In the genomic region with DNA sequence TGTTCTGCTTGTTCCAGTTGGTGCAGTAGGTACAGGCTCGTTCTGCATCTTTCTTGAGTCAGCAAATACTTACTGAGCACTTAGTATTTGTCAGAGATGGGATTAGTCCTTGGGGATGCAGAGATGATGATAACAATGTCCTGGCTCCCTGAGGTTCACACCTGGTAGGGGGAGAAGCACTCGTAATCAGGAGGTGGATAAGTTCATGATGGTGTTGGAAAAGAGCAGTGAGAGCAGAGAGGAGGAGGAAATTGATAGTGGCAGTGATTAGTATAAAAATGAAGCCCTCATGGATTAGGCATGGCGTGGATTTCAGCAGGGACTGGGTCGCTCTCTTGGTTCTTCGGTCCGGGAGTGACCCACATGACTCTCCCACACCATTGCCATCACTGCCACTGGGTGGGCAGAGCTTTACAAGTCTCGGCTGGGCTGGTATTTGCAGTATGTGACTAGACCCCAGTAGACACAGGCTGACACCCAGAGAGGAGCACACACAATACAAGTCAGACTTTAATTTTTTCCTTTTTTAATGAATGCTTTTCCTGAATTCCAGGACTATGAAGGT, we compare ENCODE assay signal across 13 cellular contexts. TPM values are rescaled to one million over a fixed set of nuclear protein-coding genes. Genes with fewer than 3 reads are reported as not detected.
DNase-seq lines count a peak whose midpoint lies in the region; ATAC-seq and TF ChIP-seq lines count a peak whose summit lies in the region.
"Had no signal": no experiment of that assay in that cellular context is flagged by ENCODE, and none has a peak within 500 bp of the region (broad histone marks: within the 10 kb centered on the region; RNA-seq: fewer than 3 reads in every experiment).

No MANE protein-coding gene starts in this region.

- no peak overlapping the region for H3K27ac ChIP-seq in SK-N-SH (ENCODE audit: low read depth in 2 of 2, low read length in 1 of 2)
- no peak overlapping the region for H3K27ac ChIP-seq in CD4-positive, CD25-positive, alpha-beta regulatory T cell (ENCODE audit: insufficient read depth, low read length, poor library complexity, severe bottlenecking)
- H3K27ac ChIP-seq in angular gyrus (ENCODE audit: low read depth, low read length): peak overlapping the region; percentile 85
- H3K27ac ChIP-seq in adrenal gland: no peak overlapping the region
- H3K27ac ChIP-seq in foreskin keratinocyte: no peak overlapping the region
- H3K27ac ChIP-seq: gastroesophageal sphincter had no signal

- no peaks in the 10 kb centered on the region for H3F3A ChIP-seq in SK-N-SH (replicated peaks; ENCODE audit: insufficient read depth)

- peaks cover 80% of the 10 kb centered on the region for H3K27me3 Mint-ChIP-seq in CD4-positive, CD25-positive, alpha-beta regulatory T cell
- H3K27me3 Mint-ChIP-seq in nephron (ENCODE audit: low read depth): peaks cover 92% of the 10 kb centered on the region

- no peaks in the 10 kb centered on the region for H4K20me1 ChIP-seq in SK-N-SH (ENCODE audit: insufficient read depth)

- H3K9me3 ChIP-seq in SK-N-SH (no peaks in the 10 kb centered on the region), adrenal gland (replicated peaks in 1 of 3) (no peaks in the 10 kb centered on the region)
- no peaks in the 10 kb centered on the region for H3K9me3 ChIP-seq in CD4-positive, CD25-positive, alpha-beta regulatory T cell (ENCODE audit: control insufficient read depth in 2 of 2, low read length in 2 of 2)
- H3K9me3 ChIP-seq: gastroesophageal sphincter had no signal

- TF ChIP-seq CTCF in SK-N-SH (IDR thresholded peaks at IDR 0.05): no peak
- TF ChIP-seq CTCF in nephron (IDR thresholded peaks at IDR 0.05; ENCODE audit: unreplicated experiment in 3 of 3): no peak
- TF ChIP-seq CTCF in adrenal gland (IDR thresholded peaks at IDR 0.05): no peak
- no peak for TF ChIP-seq CTCF in foreskin keratinocyte (conservative IDR thresholded peaks at IDR 0.05)

- ATAC-seq in SK-N-SH treated with all-trans-retinoic acid at 6 μM for 48 hours: no peak
- ATAC-seq in CD4-positive, CD25-positive, alpha-beta regulatory T cell (ENCODE audit: low read depth in 2 of 2): no peak
- no peak for ATAC-seq in HG02623 (IDR thresholded peaks at IDR 0.05; ENCODE audit: unreplicated experiment)
- no peak for ATAC-seq in foreskin keratinocyte
- ATAC-seq: gastroesophageal sphincter, Right ventricle myocardium inferior had no signal

- H3K27ac Mint-ChIP-seq in CD4-positive, CD25-positive, alpha-beta regulatory T cell: no peak overlapping the region
- no peak overlapping the region for H3K27ac Mint-ChIP-seq in nephron

- H3K9me2 ChIP-seq in SK-N-SH: no peaks in the 10 kb centered on the region

- H3K79me2 ChIP-seq in SK-N-SH (ENCODE audit: insufficient read depth): no peaks in the 10 kb centered on the region

- CTCF ChIA-PET in SK-N-SH (lab: Yijun Ruan, JAX): interaction anchor here (1.2 to 1.4 kb wide), 2 partner anchors 45 to 124 kb away, joined by 3 to 4 read pairs; no protein-coding TSS in a partner anchor

- H3K4me3 ChIP-seq in SK-N-SH (ENCODE audit: low read depth in 2 of 2, low read length in 1 of 2) (no peak overlapping the region), adrenal gland (no peak overlapping the region)
- H3K4me3 ChIP-seq in CD4-positive, CD25-positive, alpha-beta regulatory T cell (ENCODE audit: low read depth, low read length): no peak overlapping the region

- H3K36me3 Mint-ChIP-seq in CD4-positive, CD25-positive, alpha-beta regulatory T cell: no peaks in the 10 kb centered on the region
- no peaks in the 10 kb centered on the region for H3K36me3 Mint-ChIP-seq in nephron (ENCODE audit: low read depth)

- peak overlapping the region in 3 of 4 donors; percentile 15 to 87 (median 86) for H3K4me3 Mint-ChIP-seq in CD4-positive, CD25-positive, alpha-beta regulatory T cell
- peak overlapping the region in 2 of 3 experiments; percentile 19 to 87 for H3K4me3 Mint-ChIP-seq in nephron

- POLR2A ChIA-PET in SK-N-SH (lab: Yijun Ruan, JAX): no interaction called here

- no peak for TF ChIP-seq RAD21 in SK-N-SH (IDR thresholded peaks at IDR 0.05; ENCODE audit: low read length)

- H3K4me1 Mint-ChIP-seq in CD4-positive, CD25-positive, alpha-beta regulatory T cell: peaks cover 0 to 21% (median 11%) of the 10 kb centered on the region in 4 donors
- H3K4me1 Mint-ChIP-seq in nephron: peaks cover 18% of the 10 kb centered on the region

- DNase-seq in SK-N-SH (no peak), adrenal gland (no peak), foreskin keratinocyte (no peak)
- DNase-seq in CD4-positive, CD25-positive, alpha-beta regulatory T cell: no peak
- DNase-seq: 8988T; central memory CD4-positive, alpha-beta T cell; KG1 had no signal

- TF ChIP-seq EP300 in SK-N-SH (IDR thresholded peaks at IDR 0.05; ENCODE audit: borderline replicate concordance in 1 of 2, low read depth in 1 of 2, low read length in 1 of 2): no peak

- TF ChIP-seq POLR2A in adrenal gland (IDR thresholded peaks at IDR 0.05): no peak

- WGBS in SK-N-SH (ENCODE audit: low lambda C conversion rate): 52% methylated on average over 7 of the region's 7 CpGs
- 65 to 71% (median 67%) methylated on average over 7 of the region's 7 CpGs for WGBS in adrenal gland, 4 donors

- H3K27me3 ChIP-seq in SK-N-SH (ENCODE audit: insufficient read depth): peaks cover 41% of the 10 kb centered on the region
- H3K27me3 ChIP-seq in CD4-positive, CD25-positive, alpha-beta regulatory T cell (ENCODE audit: control insufficient read depth, insufficient read depth, low read length): peaks cover 46% of the 10 kb centered on the region
- peaks cover 30% of the 10 kb centered on the region for H3K27me3 ChIP-seq in adrenal gland
- peaks cover 74% of the 10 kb centered on the region for H3K27me3 ChIP-seq in foreskin keratinocyte

- H3K9ac ChIP-seq in SK-N-SH: no peak overlapping the region

- peaks cover 0 to 9% of the 10 kb centered on the region in 2 experiments; a peak in 1 of 4 replicates for H3K4me1 ChIP-seq in SK-N-SH (ENCODE audit: control insufficient read depth in 1 of 2, insufficient read depth in 2 of 2, low read depth in 1 of 2, low read length in 1 of 2)
- H3K4me1 ChIP-seq in CD4-positive, CD25-positive, alpha-beta regulatory T cell (ENCODE audit: control insufficient read depth, insufficient read depth, low read length, poor library complexity, severe bottlenecking): peaks cover 18% of the 10 kb centered on the region
- peaks cover 8 to 16% of the 10 kb centered on the region in 2 donors for H3K4me1 ChIP-seq in adrenal gland (replicated peaks in 1 of 2)
- no peaks in the 10 kb centered on the region for H3K4me1 ChIP-seq in foreskin keratinocyte

- 0 out of 2 replicates have a peak overlapping the region, but pooled peaks have one; percentile 73 for H2AFZ ChIP-seq in SK-N-SH (ENCODE audit: low read depth)

- intact Hi-C loops in adrenal gland (cut with DNase I): no loop called here

- no peaks in the 10 kb centered on the region for H3K36me3 ChIP-seq in SK-N-SH (replicated peaks in 1 of 2; ENCODE audit: control insufficient read depth in 1 of 2, insufficient read depth in 2 of 2, low read length in 1 of 2)
- H3K36me3 ChIP-seq in CD4-positive, CD25-positive, alpha-beta regulatory T cell (ENCODE audit: control insufficient read depth, insufficient read depth, low read length): no peaks in the 10 kb centered on the region
- H3K36me3 ChIP-seq in adrenal gland (replicated peaks in 1 of 2): no peaks in the 10 kb centered on the region
- H3K36me3 ChIP-seq: gastroesophageal sphincter had no signal

- peaks cover 0 to 1% (median 0%) of the 10 kb centered on the region in 7 donors for H3K9me3 Mint-ChIP-seq in CD4-positive, CD25-positive, alpha-beta regulatory T cell
- peaks cover 6% of the 10 kb centered on the region for H3K9me3 Mint-ChIP-seq in nephron

- no peak overlapping the region for H3K4me2 ChIP-seq in SK-N-SH

TF ChIP-seq in SK-N-SH, 30 proteins besides CTCF, POLR2A, EP300 and RAD21 (continues in another document):
- no peak for TF ChIP-seq NFIC (IDR thresholded peaks at IDR 0.05; ENCODE audit: borderline replicate concordance)
- no peak for TF ChIP-seq SMC3 (IDR thresholded peaks at IDR 0.05; ENCODE audit: low read depth, low read length)
- TF ChIP-seq FOXJ3 (CRISPR knock-in tag; IDR thresholded peaks at IDR 0.05): no peak

TF ChIP-seq in SK-N-SH treated with all-trans-retinoic acid at 6 μM for 48 hours, 23 proteins besides CTCF, POLR2A, EP300 and RAD21:
- TF ChIP-seq, protein P1, sequence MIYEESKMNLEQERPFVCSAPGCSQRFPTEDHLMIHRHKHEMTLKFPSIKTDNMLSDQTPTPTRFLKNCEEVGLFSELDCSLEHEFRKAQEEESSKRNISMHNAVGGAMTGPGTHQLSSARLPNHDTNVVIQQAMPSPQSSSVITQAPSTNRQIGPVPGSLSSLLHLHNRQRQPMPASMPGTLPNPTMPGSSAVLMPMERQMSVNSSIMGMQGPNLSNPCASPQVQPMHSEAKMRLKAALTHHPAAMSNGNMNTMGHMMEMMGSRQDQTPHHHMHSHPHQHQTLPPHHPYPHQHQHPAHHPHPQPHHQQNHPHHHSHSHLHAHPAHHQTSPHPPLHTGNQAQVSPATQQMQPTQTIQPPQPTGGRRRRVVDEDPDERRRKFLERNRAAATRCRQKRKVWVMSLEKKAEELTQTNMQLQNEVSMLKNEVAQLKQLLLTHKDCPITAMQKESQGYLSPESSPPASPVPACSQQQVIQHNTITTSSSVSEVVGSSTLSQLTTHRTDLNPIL (CRISPR knock-in tag; IDR thresholded peaks at IDR 0.05; ENCODE audit: low read depth): no peak

RNA-seq across cellular contexts. Expression of a gene that starts 1.4 kb away (rescaled TPM):
- not detected in 2 replicates for polyA plus RNA-seq in SK-N-SH (2012; rRNA removed)
- polyA plus RNA-seq in SK-N-SH (2012; cell fraction: cytosol; rRNA removed): not detected in 2 replicates
- polyA plus RNA-seq in SK-N-SH (2012; cell fraction: nucleus; rRNA removed): not detected in 2 replicates
- total RNA-seq in CD4-positive, CD25-positive, alpha-beta regulatory T cell: not detected
- polyA plus RNA-seq in CD4-positive, CD25-positive, alpha-beta regulatory T cell: under 1 TPM in 1 of 4 donors, not detected in 3; 0.06 TPM
- total RNA-seq in adrenal gland: 1 to 10 TPM; 1.8 to 7.3 (median 3.7) TPM
- 1 to 10 TPM in 1 of 3 donors, under 1 TPM in 2; 0.16 to 3.3 (median 0.94) TPM for polyA plus RNA-seq in adrenal gland
- not detected in 2 replicates for total RNA-seq in foreskin keratinocyte
- polyA plus RNA-seq in foreskin keratinocyte: not detected in 2 replicates
